1 cellular context compared by ENCODE assay signal in the genomic region with DNA sequence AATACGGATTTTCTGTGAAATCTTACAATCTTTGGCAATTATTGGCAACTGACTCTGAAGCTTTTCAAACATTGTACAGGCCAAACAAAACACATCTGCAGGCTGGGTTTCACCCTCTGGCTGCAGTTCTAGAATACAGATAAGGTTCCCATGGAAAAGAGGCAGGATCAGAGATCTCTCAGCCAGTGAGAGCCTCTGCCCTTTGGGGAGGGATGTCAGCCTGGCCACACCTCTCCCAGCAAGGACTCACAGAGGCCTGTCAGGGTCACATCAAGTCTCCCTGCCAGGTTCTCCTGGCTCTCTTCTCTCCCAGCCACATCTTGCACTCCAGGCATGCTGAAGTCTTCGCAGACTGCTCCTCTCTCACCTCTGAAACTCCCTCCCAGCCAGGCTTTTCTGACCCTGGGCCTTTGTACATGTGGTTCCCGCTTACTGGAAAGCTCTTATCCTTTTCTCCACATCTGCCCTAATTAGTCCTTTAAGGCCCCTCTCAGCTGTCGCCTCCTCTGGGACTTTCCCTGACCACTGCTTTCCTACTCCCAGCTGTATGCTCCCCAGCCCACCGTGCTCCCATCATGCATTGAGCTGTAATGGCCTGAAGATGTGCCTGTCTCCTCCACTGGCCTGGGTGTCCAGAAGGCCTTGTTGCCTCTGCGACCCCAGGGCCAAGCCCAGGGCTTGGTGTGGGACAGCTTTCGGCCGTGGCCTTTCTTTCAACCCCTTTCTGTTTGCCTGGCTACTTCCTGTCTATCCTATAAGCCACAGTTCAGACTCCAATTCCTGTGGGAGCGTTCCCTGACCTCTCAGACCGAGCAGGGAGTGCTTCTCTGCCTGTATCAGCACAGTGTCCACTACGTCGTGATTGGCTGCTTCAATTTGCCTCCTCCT.
TF ChIP-seq lines count a peak whose summit lies in the region.

No MANE protein-coding gene starts in this region.

TF ChIP-seq in K562, 482 proteins besides CTCF, POLR2A, EP300 and RAD21 (continued from another document):
- TF ChIP-seq, protein P1, sequence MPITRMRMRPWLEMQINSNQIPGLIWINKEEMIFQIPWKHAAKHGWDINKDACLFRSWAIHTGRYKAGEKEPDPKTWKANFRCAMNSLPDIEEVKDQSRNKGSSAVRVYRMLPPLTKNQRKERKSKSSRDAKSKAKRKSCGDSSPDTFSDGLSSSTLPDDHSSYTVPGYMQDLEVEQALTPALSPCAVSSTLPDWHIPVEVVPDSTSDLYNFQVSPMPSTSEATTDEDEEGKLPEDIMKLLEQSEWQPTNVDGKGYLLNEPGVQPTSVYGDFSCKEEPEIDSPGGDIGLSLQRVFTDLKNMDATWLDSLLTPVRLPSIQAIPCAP (CRISPR knock-in tag; IDR thresholded peaks at IDR 0.05; ENCODE audit: borderline replicate concordance): no peak
- TF ChIP-seq, protein P2, sequence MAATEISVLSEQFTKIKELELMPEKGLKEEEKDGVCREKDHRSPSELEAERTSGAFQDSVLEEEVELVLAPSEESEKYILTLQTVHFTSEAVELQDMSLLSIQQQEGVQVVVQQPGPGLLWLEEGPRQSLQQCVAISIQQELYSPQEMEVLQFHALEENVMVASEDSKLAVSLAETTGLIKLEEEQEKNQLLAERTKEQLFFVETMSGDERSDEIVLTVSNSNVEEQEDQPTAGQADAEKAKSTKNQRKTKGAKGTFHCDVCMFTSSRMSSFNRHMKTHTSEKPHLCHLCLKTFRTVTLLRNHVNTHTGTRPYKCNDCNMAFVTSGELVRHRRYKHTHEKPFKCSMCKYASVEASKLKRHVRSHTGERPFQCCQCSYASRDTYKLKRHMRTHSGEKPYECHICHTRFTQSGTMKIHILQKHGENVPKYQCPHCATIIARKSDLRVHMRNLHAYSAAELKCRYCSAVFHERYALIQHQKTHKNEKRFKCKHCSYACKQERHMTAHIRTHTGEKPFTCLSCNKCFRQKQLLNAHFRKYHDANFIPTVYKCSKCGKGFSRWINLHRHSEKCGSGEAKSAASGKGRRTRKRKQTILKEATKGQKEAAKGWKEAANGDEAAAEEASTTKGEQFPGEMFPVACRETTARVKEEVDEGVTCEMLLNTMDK (IDR thresholded peaks at IDR 0.05; ENCODE audit: borderline replicate concordance, insufficient read depth, low read depth, low read length, poor library complexity, severe bottlenecking): no peak
- TF ChIP-seq CTBP1 (IDR thresholded peaks at IDR 0.05; ENCODE audit: borderline replicate concordance): no peak
- 0 out of 2 replicates have a peak, but pooled peaks have one; percentile 22 for TF ChIP-seq GATA2 (CRISPR knock-in tag; IDR thresholded peaks at IDR 0.05)
- TF ChIP-seq, protein P3, sequence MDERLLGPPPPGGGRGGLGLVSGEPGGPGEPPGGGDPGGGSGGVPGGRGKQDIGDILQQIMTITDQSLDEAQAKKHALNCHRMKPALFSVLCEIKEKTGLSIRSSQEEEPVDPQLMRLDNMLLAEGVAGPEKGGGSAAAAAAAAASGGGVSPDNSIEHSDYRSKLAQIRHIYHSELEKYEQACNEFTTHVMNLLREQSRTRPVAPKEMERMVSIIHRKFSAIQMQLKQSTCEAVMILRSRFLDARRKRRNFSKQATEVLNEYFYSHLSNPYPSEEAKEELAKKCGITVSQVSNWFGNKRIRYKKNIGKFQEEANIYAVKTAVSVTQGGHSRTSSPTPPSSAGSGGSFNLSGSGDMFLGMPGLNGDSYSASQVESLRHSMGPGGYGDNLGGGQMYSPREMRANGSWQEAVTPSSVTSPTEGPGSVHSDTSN (CRISPR knock-in tag; IDR thresholded peaks at IDR 0.05; ENCODE audit: low read depth): no peak
- TF ChIP-seq, protein P3 (tag; conservative IDR thresholded peaks at IDR 0.05; ENCODE audit: low read depth): peak; percentile 41
- TF ChIP-seq RCOR1 (IDR thresholded peaks at IDR 0.05; ENCODE audit: borderline replicate concordance in 1 of 2, low read depth in 2 of 2, low read length in 2 of 2): 0 out of 4 replicates have a peak, but pooled peaks of 1 of the 2 experiments have one; percentile 31
- peak; percentile 41 for TF ChIP-seq MEIS2 (IDR thresholded peaks at IDR 0.05; ENCODE audit: partially characterized antibody)
